Comparison of ENCODE assay signal across 19 cellular contexts in genomic region chr12:117309276-117309885, GRCh38. TPM values are rescaled to one million over a fixed set of nuclear protein-coding genes. Genes with fewer than 3 reads are reported as not detected.
DNase-seq lines count a peak whose midpoint lies in the region; ATAC-seq and TF ChIP-seq lines count a peak whose summit lies in the region.
"Had no signal": no experiment of that assay in that cellular context is flagged by ENCODE, and none has a peak within 500 bp of the region (broad histone marks: within the 10 kb centered on the region; RNA-seq: fewer than 3 reads in every experiment).

No MANE protein-coding gene starts in this region.

- no peak overlapping the region for H2BK5ac ChIP-seq in mesendoderm (ENCODE audit: low read length)

- TF ChIP-seq CTCF in LNCaP clone FGC (IDR thresholded peaks at IDR 0.05; ENCODE audit: control insufficient read depth, extremely low read depth, insufficient read depth) (no peak), WTC11 (IDR thresholded peaks at IDR 0.05) (no peak), right lobe of liver (IDR thresholded peaks at IDR 0.05) (no peak), brain microvascular endothelial cell (IDR thresholded peaks at IDR 0.05; ENCODE audit: low read depth, low read length, missing control alignments) (no peak)

- H3K27ac ChIP-seq in mesendoderm (ENCODE audit: low read depth, low read length) (no peak overlapping the region), right lobe of liver (no peak overlapping the region), brain microvascular endothelial cell (no peak overlapping the region)
- H3K27ac ChIP-seq: BLaER1 treated with 17β-estradiol and CSF1 and Interleukin-3, amounts not matched to agents 10 nM and 100 nM had no signal

- DNase-seq in Daoy (ENCODE audit: low read depth) = peak; percentile 27
- peak; percentile 52 for DNase-seq in LNCaP clone FGC (ENCODE audit: low read depth)
- no peak for DNase-seq in WTC11 (ENCODE audit: low spot score)
- DNase-seq in mesendoderm = peak; percentile 31
- DNase-seq in right lobe of liver = no peak
- no peak for DNase-seq in brain microvascular endothelial cell
- DNase-seq in mucosa of gallbladder (ENCODE audit: low spot score) = no peak
- DNase-seq in NCI-H1048 (lab: John Stamatoyannopoulos, UW) = no peak
- DNase-seq: ACHN; Calu3; CD4-positive, CD25-positive, alpha-beta regulatory T cell; DMS153; DMS79 treated with DMSO at 0.1 percent for 48 hours; GF-D8; GOT3; HCEC 1CT had no signal

- no peaks in the 10 kb centered on the region for H3K27me3 Mint-ChIP-seq in WTC11 (ENCODE audit: low read depth)
- H3K27me3 Mint-ChIP-seq: CD4-positive, CD25-positive, alpha-beta regulatory T cell had no signal

- no peaks in the 10 kb centered on the region for H3K36me3 Mint-ChIP-seq in WTC11
- H3K36me3 Mint-ChIP-seq: CD4-positive, CD25-positive, alpha-beta regulatory T cell had no signal

- H3K79me2 ChIP-seq in mesendoderm (ENCODE audit: control insufficient read depth, insufficient read depth, low read length) = no peaks in the 10 kb centered on the region

- H4K5ac ChIP-seq in mesendoderm (ENCODE audit: low read length) = no peak overlapping the region

- no peak overlapping the region for H2BK15ac ChIP-seq in mesendoderm (replicated peaks; ENCODE audit: low read depth)

- peak overlapping the region; percentile 9; the same call in 1 of the 2 replicates for H3K27ac Mint-ChIP-seq in WTC11
- H3K27ac Mint-ChIP-seq: CD4-positive, CD25-positive, alpha-beta regulatory T cell had no signal

- no peak overlapping the region for H2AK5ac ChIP-seq in mesendoderm (ENCODE audit: low read length)

- no peaks in the 10 kb centered on the region for H3K79me1 ChIP-seq in mesendoderm (ENCODE audit: low read length)

- H3K4me1 ChIP-seq in mesendoderm (ENCODE audit: control insufficient read depth, low read depth, low read length) = no peaks in the 10 kb centered on the region
- H3K4me1 ChIP-seq in right lobe of liver = no peaks in the 10 kb centered on the region

- H3K4ac ChIP-seq in mesendoderm (ENCODE audit: low read depth, low read length) = no peak overlapping the region

- WGBS in mesendoderm (ENCODE audit: extremely low coverage, insufficient coverage, low lambda C conversion rate) = no CpG with 5 or more reads among the region's 11 CpGs
- WGBS in right lobe of liver (ENCODE audit: insufficient coverage, low coverage, low lambda C conversion rate, missing lambda C conversion rate) = 51% methylated on average over 3 of the region's 11 CpGs

- no peaks in the 10 kb centered on the region for H3K4me1 Mint-ChIP-seq in WTC11
- H3K4me1 Mint-ChIP-seq: CD4-positive, CD25-positive, alpha-beta regulatory T cell had no signal

- H3K36me3 ChIP-seq in mesendoderm (ENCODE audit: control insufficient read depth, insufficient read depth, low read length) (no peaks in the 10 kb centered on the region), right lobe of liver (no peaks in the 10 kb centered on the region), brain microvascular endothelial cell (replicated peaks) (no peaks in the 10 kb centered on the region)
- H3K36me3 ChIP-seq: BLaER1 treated with 17β-estradiol and CSF1 and Interleukin-3, amounts not matched to agents 10 nM and 100 nM had no signal

- no peak overlapping the region for H2BK120ac ChIP-seq in mesendoderm (ENCODE audit: low read depth, low read length)

- POLR2A ChIA-PET in WTC11 (lab: Charles Lee) = no interaction called here

- no peak overlapping the region for H3K4me2 ChIP-seq in mesendoderm (ENCODE audit: low read length)
- H3K4me2 ChIP-seq: BLaER1 treated with 17β-estradiol and CSF1 and Interleukin-3, amounts not matched to agents 10 nM and 100 nM had no signal

- no peaks in the 10 kb centered on the region for H3K9me3 Mint-ChIP-seq in WTC11

- H3K9me3 ChIP-seq in right lobe of liver = no peaks in the 10 kb centered on the region
- H3K9me3 ChIP-seq: BLaER1 treated with 17β-estradiol and CSF1 and Interleukin-3, amounts not matched to agents 10 nM and 100 nM had no signal

- no peak overlapping the region for H3K18ac ChIP-seq in mesendoderm (ENCODE audit: low read length)

- H3K27me3 ChIP-seq in mesendoderm (ENCODE audit: insufficient read depth, low read length, poor library complexity) (no peaks in the 10 kb centered on the region), right lobe of liver (no peaks in the 10 kb centered on the region), brain microvascular endothelial cell (replicated peaks) (no peaks in the 10 kb centered on the region)
- H3K27me3 ChIP-seq: BLaER1 treated with 17β-estradiol and CSF1 and Interleukin-3, amounts not matched to agents 10 nM and 100 nM had no signal

- in situ Hi-C loops in brain microvascular endothelial cell (cut with HindIII; ENCODE audit: low pct_ligation_motif_present, low sequenced_read_pairs) = no loop called here

- ATAC-seq in WTC11 (no peak), right lobe of liver (no peak)
- ATAC-seq: HepG2 had no signal

- H3K4me3 ChIP-seq in LNCaP clone FGC (ENCODE audit: low read depth, low read length) (no peak overlapping the region), mesendoderm (ENCODE audit: low read length) (no peak overlapping the region), right lobe of liver (no peak overlapping the region), brain microvascular endothelial cell (ENCODE audit: low read depth, low read length) (no peak overlapping the region)
- H3K4me3 ChIP-seq: BLaER1 treated with 17β-estradiol and CSF1 and Interleukin-3, amounts not matched to agents 10 nM and 100 nM had no signal

- no peak overlapping the region for H4K8ac ChIP-seq in mesendoderm (ENCODE audit: low read depth, low read length)

- H3K56ac ChIP-seq in mesendoderm (ENCODE audit: low read length) = no peak overlapping the region

- TF ChIP-seq POLR2A in right lobe of liver (IDR thresholded peaks at IDR 0.05) = no peak

- CTCF ChIA-PET in WTC11 (lab: Charles Lee) = no interaction called here

- H3K23ac ChIP-seq in mesendoderm (ENCODE audit: low read length) = no peak overlapping the region

- intact Hi-C loops in right lobe of liver (cut with DNase I) = no loop called here

- no peak overlapping the region for H3K9ac ChIP-seq in mesendoderm (ENCODE audit: low read length)
- H3K9ac ChIP-seq: BLaER1 treated with 17β-estradiol and CSF1 and Interleukin-3, amounts not matched to agents 10 nM and 100 nM had no signal

- no peak overlapping the region for H3K4me3 Mint-ChIP-seq in WTC11
- H3K4me3 Mint-ChIP-seq: CD4-positive, CD25-positive, alpha-beta regulatory T cell had no signal

TF ChIP-seq in WTC11, 78 proteins besides CTCF, POLR2A, EP300 and RAD21 (continues in another document):
- TF ChIP-seq PRRX2 (CRISPR knock-in tag; IDR thresholded peaks at IDR 0.05) (no peak), HMGA2 (CRISPR knock-in tag; IDR thresholded peaks at IDR 0.05) (no peak), ZNF532 (CRISPR knock-in tag; IDR thresholded peaks at IDR 0.05; ENCODE audit: borderline replicate concordance) (no peak), KAT7 (CRISPR knock-in tag; IDR thresholded peaks at IDR 0.05; ENCODE audit: borderline replicate concordance) (no peak), ZBTB43 (CRISPR knock-in tag; IDR thresholded peaks at IDR 0.05) (no peak)

RNA-seq across cellular contexts. Expression of gene NOS1, which starts 52.0 kb away (rescaled TPM):
- total RNA-seq in Daoy (2014; rRNA removed; shearing (Covaris generic)) = 0.06 TPM in 1 of 2 replicates, not detected in the other
- 4.0 to 4.8 TPM (median 4.5 TPM) in 3 replicates for total RNA-seq in WTC11 (2021)
- 0.48 TPM for polyA plus RNA-seq in mesendoderm (2013, experiment 1 of 2)
- 0.46 TPM for polyA plus RNA-seq in mesendoderm (2013, experiment 2 of 2)
- under 1 TPM; under 0.01 to 0.12 (median 0.05) TPM for total RNA-seq in right lobe of liver
- total RNA-seq in mucosa of gallbladder = 0.40 TPM
- total RNA-seq: A172; Calu3; CD4-positive, CD25-positive, alpha-beta regulatory T cell; HepG2 had no signal
- polyA plus RNA-seq: CD4-positive, CD25-positive, alpha-beta regulatory T cell; HepG2 had no signal

Comparison
In these comparisons a context has a peak if more than half of its experiments do, and no peak if none do; other contexts are left out.
1. DNase-seq: peak in Daoy (single experiment), LNCaP clone FGC (single experiment) and mesendoderm (single experiment); none in WTC11 (single experiment), right lobe of liver (0 of 3), brain microvascular endothelial cell (single experiment), mucosa of gallbladder (single experiment) and NCI-H1048 (single experiment).